ENCODE assay signal across 28 cellular contexts in the genomic region with DNA sequence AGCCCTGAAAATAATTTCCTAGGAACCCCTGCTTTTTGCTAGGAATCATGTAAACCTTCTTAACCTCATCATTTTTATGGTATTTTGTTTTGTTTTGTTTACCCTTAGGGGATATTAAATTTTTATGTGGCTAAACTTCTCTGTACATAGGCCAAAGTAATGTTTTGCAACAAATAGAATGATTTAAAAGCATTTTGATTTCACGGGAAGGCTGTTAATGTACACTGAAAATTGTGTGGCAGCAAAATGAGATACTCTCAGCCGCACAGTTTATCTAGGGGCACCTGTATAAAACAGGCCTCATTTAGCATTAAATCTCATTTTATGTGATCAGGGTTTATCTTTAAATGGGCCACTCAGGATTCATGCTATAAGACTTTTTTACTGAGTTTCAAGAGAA.
"Had no signal": no experiment of that assay in that cellular context is flagged by ENCODE, and none has a peak within 500 bp of the region (broad histone marks: within the 10 kb centered on the region; RNA-seq: fewer than 3 reads in every experiment).

No MANE protein-coding gene starts in this region.

- H3K27ac ChIP-seq: adrenal gland, body of pancreas, colonic mucosa, gastroesophageal sphincter, heart right ventricle had no signal

- H3K4me1 ChIP-seq: adrenal gland, body of pancreas, colonic mucosa, gastroesophageal sphincter, heart right ventricle had no signal

- H3K4me3 ChIP-seq: adrenal gland, body of pancreas, colonic mucosa, gastroesophageal sphincter, heart right ventricle had no signal

- H3K9me3 ChIP-seq: body of pancreas, colonic mucosa, gastroesophageal sphincter had no signal

- DNase-seq: activated CD4-positive, alpha-beta memory T cell treated with anti-CD3 and anti-CD28 coated beads for 36 hours; activated CD4-positive, alpha-beta T cell treated with anti-CD3 and anti-CD28 coated beads for 36 hours; activated CD4-positive, alpha-beta T cell treated with anti-CD3 and anti-CD28 coated beads, Interleukin-2, amount 10 ng/mL, durations not matched to agents 24 days and 14 days; activated CD4-positive, CD25-positive, alpha-beta regulatory T cell; activated CD4-positive, CD25-positive, alpha-beta regulatory T cell treated with anti-CD3 and anti-CD28 coated beads, Interleukin-2, amount 50 U/mL, for 72 hours; activated CD8-positive, alpha-beta memory T cell treated with anti-CD3 and anti-CD28 coated beads, Interleukin-2, amount 10 ng/mL, durations not matched to agents 7 days and 5 days; activated CD8-positive, alpha-beta memory T cell treated with anti-CD3 and anti-CD28 coated beads, Interleukin-2, amount 50 U/mL, for 4 hours; activated CD8-positive, alpha-beta T cell treated with anti-CD3 and anti-CD28 coated beads, Interleukin-2, amount 10 ng/mL, durations not matched to agents 7 days and 5 days; activated gamma-delta T cell; activated naive CD4-positive, alpha-beta T cell; activated naive CD4-positive, alpha-beta T cell treated with anti-CD3 and anti-CD28 coated beads, Interleukin-2, amount 10 ng/mL, durations not matched to agents 7 days and 5 days; activated naive CD8-positive, alpha-beta T cell treated with anti-CD3 and anti-CD28 coated beads, Interleukin-2, amount 10 ng/mL, durations not matched to agents 7 days and 5 days; activated T-cell treated with anti-CD3 and anti-CD28 coated beads, Interleukin-2, amount 50 U/mL, for 1 hour; activated T-cell treated with anti-CD3 and anti-CD28 coated beads, Interleukin-2, amount 50 U/mL, for 48 hours; adrenal gland; amygdala; aorta; body of pancreas; central memory CD4-positive, alpha-beta T cell; cerebellar nuclear complex; colonic mucosa; effector CD8-positive, alpha-beta T cell; foreskin melanocyte; heart right ventricle; T-helper 2 cell had no signal

- H3K36me3 ChIP-seq: adrenal gland, colonic mucosa, gastroesophageal sphincter had no signal

- ATAC-seq: activated CD4-positive, alpha-beta T cell treated with anti-CD3 and anti-CD28 coated beads for 36 hours; activated CD8-positive, alpha-beta memory T cell treated with anti-CD3 and anti-CD28 coated beads, Interleukin-2, amount 10 ng/mL, durations not matched to agents 7 days and 5 days; activated CD8-positive, alpha-beta T cell treated with anti-CD3 and anti-CD28 coated beads, Interleukin-2, amount 10 ng/mL, durations not matched to agents 7 days and 5 days; activated naive CD4-positive, alpha-beta T cell treated with anti-CD3 and anti-CD28 coated beads, Interleukin-2, amount 50 U/mL, for 72 hours; body of pancreas; esophagus mucosa; gastroesophageal sphincter had no signal
